ENCODE assay signal across 15 cellular contexts in the genomic region with DNA sequence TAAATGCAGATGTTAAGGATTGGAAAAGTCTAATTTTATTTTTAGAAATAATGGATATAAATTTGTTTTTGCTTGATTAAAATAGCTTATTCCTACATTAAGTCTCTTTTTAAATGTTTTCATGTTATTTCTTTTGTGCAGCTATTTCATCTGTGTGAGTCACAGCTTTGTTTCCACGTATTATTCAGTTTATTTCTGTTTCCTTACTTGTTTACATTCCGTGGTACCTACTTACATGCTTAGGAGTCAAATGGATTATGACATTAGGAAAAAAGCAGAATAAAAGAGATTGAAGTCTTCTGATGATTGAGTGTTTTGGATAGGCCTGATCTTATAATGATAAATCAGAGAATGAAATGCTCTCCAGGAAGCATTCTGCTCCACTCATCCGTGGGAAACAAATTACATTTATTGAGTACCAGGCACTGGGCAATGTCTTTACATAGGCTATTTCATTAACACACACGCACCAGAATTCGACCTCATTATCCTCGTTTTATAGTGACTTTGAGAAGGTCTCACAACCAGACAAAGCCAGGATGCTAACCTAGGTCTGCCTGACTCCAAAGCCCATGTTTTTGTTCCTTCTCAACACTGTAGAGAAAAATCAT. TPM values are rescaled to one million over a fixed set of nuclear protein-coding genes. Genes with fewer than 3 reads are reported as not detected.
DNase-seq lines count a peak whose midpoint lies in the region; ATAC-seq and TF ChIP-seq lines count a peak whose summit lies in the region.
"Had no signal": no experiment of that assay in that cellular context is flagged by ENCODE, and none has a peak within 500 bp of the region (broad histone marks: within the 10 kb centered on the region; RNA-seq: fewer than 3 reads in every experiment).

No MANE protein-coding gene starts in this region.

- H3K36me3 ChIP-seq in esophagus squamous epithelium (peaks cover 0 to 38% (median 16%) of the 10 kb centered on the region in 3 donors), prostate gland (peaks cover 0 to 2% of the 10 kb centered on the region in 2 donors), hepatocyte (replicated peaks; ENCODE audit: insufficient read depth, low read depth) (no peaks in the 10 kb centered on the region)

- ATAC-seq in GM19351 (IDR thresholded peaks at IDR 0.05; ENCODE audit: unreplicated experiment) = no peak
- ATAC-seq: activated naive CD8-positive, alpha-beta T cell treated with anti-CD3 and anti-CD28 coated beads, Interleukin-2, amount 50 U/mL, for 24 hours had no signal

- DNase-seq in AG10803 (ENCODE audit: low read depth) (peak; percentile 78), LHCN-M2 (ENCODE audit: low read depth) (peak; percentile 29), esophagus squamous epithelium (lab: John Stamatoyannopoulos, UW) (no peak), prostate gland (ENCODE audit: low spot score) (no peak), progenitor cell of endocrine pancreas (ENCODE audit: low spot score, unreplicated experiment) (no peak), mesenteric fat pad (ENCODE audit: low spot score) (no peak), hepatocyte (ENCODE audit: low spot score) (no peak)
- DNase-seq: activated CD4-positive, alpha-beta T cell treated with anti-CD3 and anti-CD28 coated beads, Interleukin-2, amount 50 U/mL, for 1 hour; activated naive CD8-positive, alpha-beta T cell treated with anti-CD3 and anti-CD28 coated beads, Interleukin-2, amount 50 U/mL, for 24 hours; NCI-H146; NCI-H524 treated with DMSO at 0.1 percent for 48 hours; RPMI8226 had no signal

- H4K20me1 ChIP-seq in hepatocyte (ENCODE audit: insufficient read depth, poor library complexity, severe bottlenecking) = no peaks in the 10 kb centered on the region

- H3K27me3 ChIP-seq in esophagus squamous epithelium = peaks cover 0 to 6% (median 0%) of the 10 kb centered on the region in 4 donors
- H3K27me3 ChIP-seq in prostate gland (replicated peaks; ENCODE audit: insufficient read depth) = no peaks in the 10 kb centered on the region
- no peaks in the 10 kb centered on the region for H3K27me3 ChIP-seq in hepatocyte

- peaks cover 0 to 27% (median 0%) of the 10 kb centered on the region in 3 donors for H3K4me1 ChIP-seq in esophagus squamous epithelium
- H3K4me1 ChIP-seq in prostate gland (replicated peaks) = no peaks in the 10 kb centered on the region
- H3K4me1 ChIP-seq in hepatocyte (ENCODE audit: insufficient read depth) = no peaks in the 10 kb centered on the region

- H3K9me2 ChIP-seq in hepatocyte (replicated peaks; ENCODE audit: insufficient read depth) = no peaks in the 10 kb centered on the region

- H3K9me3 Mint-ChIP-seq in progenitor cell of endocrine pancreas (ENCODE audit: low read depth) = no peaks in the 10 kb centered on the region
- H3K9me3 Mint-ChIP-seq: activated naive CD8-positive, alpha-beta T cell treated with anti-CD3 and anti-CD28 coated beads, Interleukin-2, amount 50 U/mL, for 24 hours; T-helper 2 cell treated with Interferon-gamma antibody and Interleukin-4, amounts not matched to agents 5 μg/mL and 100 μg/mL, for 36 hours had no signal

- H3K4me2 ChIP-seq in hepatocyte = no peak overlapping the region

- no peak overlapping the region for H3K4me3 Mint-ChIP-seq in progenitor cell of endocrine pancreas (ENCODE audit: low read depth)
- H3K4me3 Mint-ChIP-seq: activated naive CD8-positive, alpha-beta T cell treated with anti-CD3 and anti-CD28 coated beads, Interleukin-2, amount 50 U/mL, for 24 hours; T-helper 2 cell treated with Interferon-gamma antibody and Interleukin-4, amounts not matched to agents 5 μg/mL and 100 μg/mL, for 36 hours had no signal

- WGBS in esophagus squamous epithelium, 2 donors = 59 to 66% methylated on average over 6 of the region's 6 CpGs
- WGBS in prostate gland = 48% methylated on average over 6 of the region's 6 CpGs
- WGBS in hepatocyte (ENCODE audit: low lambda C conversion rate, missing lambda C conversion rate) = 61% methylated on average over 6 of the region's 6 CpGs

- H3K4me3 ChIP-seq in AG10803 (ENCODE audit: low read length) (no peak overlapping the region), esophagus squamous epithelium (no peak overlapping the region), prostate gland (no peak overlapping the region), hepatocyte (no peak overlapping the region)

- TF ChIP-seq CTCF in AG10803 (conservative IDR thresholded peaks at IDR 0.05; ENCODE audit: low read length) (no peak), esophagus squamous epithelium (IDR thresholded peaks at IDR 0.05) (no peak), prostate gland (IDR thresholded peaks at IDR 0.05) (no peak), progenitor cell of endocrine pancreas (IDR thresholded peaks at IDR 0.05; ENCODE audit: unreplicated experiment) (no peak), hepatocyte (IDR thresholded peaks at IDR 0.05; ENCODE audit: poor library complexity) (no peak)

- peaks cover 2% of the 10 kb centered on the region for H3K4me1 Mint-ChIP-seq in progenitor cell of endocrine pancreas (ENCODE audit: low read depth)

- H3K27ac ChIP-seq in esophagus squamous epithelium (peak overlapping the region in 3 of 4 donors; percentile 21 to 51 (median 33)), prostate gland (peak overlapping the region; percentile 27 to 38), hepatocyte (no peak overlapping the region)
- H3K27ac ChIP-seq: C4-2B had no signal

- peaks cover 6% of the 10 kb centered on the region for H3K79me2 ChIP-seq in hepatocyte

- H3K9me3 ChIP-seq in esophagus squamous epithelium (no peaks in the 10 kb centered on the region), prostate gland (no peaks in the 10 kb centered on the region), hepatocyte (ENCODE audit: low read depth) (no peaks in the 10 kb centered on the region)

- no peak overlapping the region for H2AFZ ChIP-seq in hepatocyte

- peaks cover 13% of the 10 kb centered on the region for H3K36me3 Mint-ChIP-seq in progenitor cell of endocrine pancreas (ENCODE audit: insufficient read depth)

- TF ChIP-seq POLR2A in esophagus squamous epithelium (IDR thresholded peaks at IDR 0.05) (no peak), prostate gland (IDR thresholded peaks at IDR 0.05) (no peak)

- no peak overlapping the region for H3K27ac Mint-ChIP-seq in progenitor cell of endocrine pancreas
- H3K27ac Mint-ChIP-seq: T-helper 2 cell treated with Interferon-gamma antibody and Interleukin-4, amounts not matched to agents 5 μg/mL and 100 μg/mL, for 36 hours had no signal

- intact Hi-C loops in esophagus squamous epithelium (cut with DNase I) (no loop called here), prostate gland (cut with DNase I) (no loop called here)

- H3K27me3 Mint-ChIP-seq in progenitor cell of endocrine pancreas = no peaks in the 10 kb centered on the region
- H3K27me3 Mint-ChIP-seq: activated naive CD8-positive, alpha-beta T cell treated with anti-CD3 and anti-CD28 coated beads, Interleukin-2, amount 50 U/mL, for 24 hours had no signal

RNA-seq across cellular contexts. Expression of a gene that starts 38.1 kb away (rescaled TPM):
- total RNA-seq in LHCN-M2 (2014; rRNA removed) (10.9 and 11.3 TPM in 2 replicates), esophagus squamous epithelium (10 to 100 TPM; 12.6 to 24.6 (median 19.4) TPM), prostate gland (10 to 100 TPM in 1 of 2 donors, 1 to 10 TPM in 1; 7.8 to 13.5 TPM), progenitor cell of endocrine pancreas (17.8 and 21.5 TPM in 2 replicates), mesenteric fat pad (24.4 TPM), hepatocyte (12.6 and 13.2 TPM in 2 replicates)
- 2.3 TPM for polyA plus RNA-seq in LHCN-M2 (2012)
- polyA plus RNA-seq in hepatocyte = 6.2 TPM in 2 replicates

Comparison
In these comparisons a context has a peak if more than half of its experiments do, and no peak if none do; other contexts are left out.
1. DNase-seq: peak in AG10803 (single experiment) and LHCN-M2 (single experiment); none in esophagus squamous epithelium (single experiment), prostate gland (single experiment), progenitor cell of endocrine pancreas (single experiment), mesenteric fat pad (single experiment) and hepatocyte (single experiment).